8 cellular contexts compared by ENCODE assay signal in genomic region chr5:148805323-148806290, GRCh38. TPM values are rescaled to one million over a fixed set of nuclear protein-coding genes. Genes with fewer than 3 reads are reported as not detected.
DNase-seq lines count a peak whose midpoint lies in the region; ATAC-seq, FAIRE-seq and TF ChIP-seq lines count a peak whose summit lies in the region.

No MANE protein-coding gene starts in this region.

- intact Hi-C loops in pancreas (cut with DNase I) = no loop called here

- no peak overlapping the region for H3K4me3 ChIP-seq in pancreas

- H3K4me1 ChIP-seq in pancreas = peaks cover 0 to 3% (median 0%) of the 10 kb centered on the region in 3 donors

- peaks cover 0 to 5% (median 2%) of the 10 kb centered on the region in 3 donors for H3K9me3 Mint-ChIP-seq in IgD-negative memory B cell
- peaks cover 0 to 4% (median 0%) of the 10 kb centered on the region in 9 donors for H3K9me3 Mint-ChIP-seq in naive thymus-derived CD8-positive, alpha-beta T cell

- peak overlapping the region; percentile 59 to 87 (median 80) for H3K27ac Mint-ChIP-seq in IgD-negative memory B cell
- peak overlapping the region in 5 of 10 donors; percentile 4 to 58 (median 12) for H3K27ac Mint-ChIP-seq in naive thymus-derived CD8-positive, alpha-beta T cell

- ATAC-seq in GM18498 (IDR thresholded peaks at IDR 0.05; ENCODE audit: unreplicated experiment) = peak; percentile 34
- peak; percentile 43 for ATAC-seq in GM21526 (IDR thresholded peaks at IDR 0.05; ENCODE audit: low FRiP score, unreplicated experiment)
- ATAC-seq in pancreas = peak in 3 of 4 donors; percentile 39 to 63 (median 62)
- no peak for ATAC-seq in HG02973 (IDR thresholded peaks at IDR 0.05; ENCODE audit: unreplicated experiment)
- ATAC-seq in naive thymus-derived CD8-positive, alpha-beta T cell = no peak

- DNase-seq in astrocyte of the hippocampus (ENCODE audit: low read depth, low spot score) (peak; percentile 58), pancreas (peak in 1 of 6 donors; percentile 22)
- DNase-seq in NK-92 treated with Interleukin-12 subunit alpha and Interleukin-12 subunit beta, amount 100 ng/mL, for 24 hours (lab: John Stamatoyannopoulos, UW) = no peak
- DNase-seq in naive thymus-derived CD8-positive, alpha-beta T cell = no peak

- H3K27me3 Mint-ChIP-seq in IgD-negative memory B cell = no peaks in the 10 kb centered on the region
- peaks cover 0 to 2% (median 0%) of the 10 kb centered on the region in 5 donors for H3K27me3 Mint-ChIP-seq in naive thymus-derived CD8-positive, alpha-beta T cell

- no peaks in the 10 kb centered on the region for H3K9me3 ChIP-seq in pancreas

- H3K4me3 Mint-ChIP-seq in IgD-negative memory B cell = peak overlapping the region in 3 of 4 donors; percentile 54 to 87 (median 84)
- peak overlapping the region in 1 of 10 donors; percentile 11 for H3K4me3 Mint-ChIP-seq in naive thymus-derived CD8-positive, alpha-beta T cell

- 73 to 81% methylated on average over 7 of the region's 7 CpGs for WGBS in pancreas, 2 donors

- no peak for FAIRE-seq in pancreas (lab: Jason Lieb, UNC)

- peaks cover 6% of the 10 kb centered on the region for H3K36me3 Mint-ChIP-seq in IgD-negative memory B cell
- H3K36me3 Mint-ChIP-seq in naive thymus-derived CD8-positive, alpha-beta T cell = no peaks in the 10 kb centered on the region

- no peaks in the 10 kb centered on the region for H3K36me3 ChIP-seq in pancreas

- no peak overlapping the region for H3K27ac ChIP-seq in pancreas

- no peaks in the 10 kb centered on the region for H3K27me3 ChIP-seq in pancreas

- no peak for TF ChIP-seq CTCF in pancreas (IDR thresholded peaks at IDR 0.05)

- POLR2A ChIA-PET in naive thymus-derived CD8-positive, alpha-beta T cell (lab: Charles Lee) = no interaction called here

- H3K4me1 Mint-ChIP-seq in IgD-negative memory B cell = peaks cover 43 to 51% (median 50%) of the 10 kb centered on the region in 3 donors
- peaks cover 14 to 55% (median 26%) of the 10 kb centered on the region in 4 donors for H3K4me1 Mint-ChIP-seq in naive thymus-derived CD8-positive, alpha-beta T cell

RNA-seq across cellular contexts. Expression of gene ADRB2, which starts 20.8 kb away (rescaled TPM):
- polyA plus RNA-seq in IgD-negative memory B cell (9.1 TPM), pancreas (under 1 TPM; 0.42 to 0.70 TPM)
- total RNA-seq in pancreas = 1 to 10 TPM in 1 of 6 donors, under 1 TPM in 5; 0.09 to 1.1 (median 0.40) TPM
- 1 to 10 TPM; 2.1 to 2.2 TPM for total RNA-seq in naive thymus-derived CD8-positive, alpha-beta T cell
- 10 to 100 TPM in 1 of 3 donors, under 1 TPM in 1, not detected in 1; 0.33 to 12.9 TPM for polyA plus RNA-seq in naive thymus-derived CD8-positive, alpha-beta T cell

Comparison
In these comparisons a context has a peak if more than half of its experiments do, and no peak if none do; other contexts are left out.
1. ATAC-seq: peak in GM18498 (single experiment), GM21526 (single experiment) and pancreas (3 of 4); none in HG02973 (single experiment) and naive thymus-derived CD8-positive, alpha-beta T cell (0 of 2).